ENCODE assay signal across 2 cellular contexts in the genomic region with DNA sequence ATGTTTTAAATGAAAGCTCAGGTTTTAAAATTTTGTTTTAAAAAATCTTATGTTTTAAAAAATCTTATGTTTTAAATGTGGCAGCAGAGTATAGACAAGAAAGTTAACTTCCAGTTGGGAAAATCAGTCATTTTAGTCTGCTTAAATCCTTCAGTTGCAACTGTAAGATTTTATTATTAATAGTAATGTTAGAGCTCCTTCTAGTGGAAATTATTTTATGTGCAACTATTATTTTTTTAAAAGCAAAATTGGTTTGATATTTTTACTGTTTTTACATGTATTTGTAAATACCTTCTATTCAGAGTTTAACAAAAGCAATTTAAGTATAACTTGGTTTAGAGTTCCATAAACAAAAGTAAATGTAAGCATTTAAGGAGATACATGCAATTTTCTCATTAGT.
TF ChIP-seq lines count a peak whose summit lies in the region.

No MANE protein-coding gene starts in this region.

TF ChIP-seq in Ishikawa, 13 proteins besides CTCF, POLR2A, EP300 and RAD21:
- peak; percentile 44; the same call in 1 of the 2 replicates for TF ChIP-seq FOXM1 (IDR thresholded peaks at IDR 0.05; ENCODE audit: borderline replicate concordance, low read depth)
- TF ChIP-seq NFIC (IDR thresholded peaks at IDR 0.05): no peak
TF ChIP-seq in Ishikawa: peak in this region for 1.

TF ChIP-seq in K562, 482 proteins besides CTCF, POLR2A, EP300 and RAD21:
- TF ChIP-seq PML (IDR thresholded peaks at IDR 0.05; ENCODE audit: low read length): no peak
- TF ChIP-seq DEAF1 (CRISPR knock-in tag; IDR thresholded peaks at IDR 0.05): peak; percentile 68
- no peak for TF ChIP-seq CBFB (CRISPR knock-in tag; IDR thresholded peaks at IDR 0.05)
TF ChIP-seq in K562: peak in this region for 1.
